In genomic region chr18:3624818-3625716, GRCh38 we compare ENCODE assay signal across 8 cellular contexts.
DNase-seq lines count a peak whose midpoint lies in the region; ATAC-seq lines count a peak whose summit lies in the region.

No MANE protein-coding gene starts in this region.

- H3K4me1 Mint-ChIP-seq in activated naive CD8-positive, alpha-beta T cell treated with anti-CD3 and anti-CD28 coated beads, Interleukin-2, amount 10 ng/mL, durations not matched to agents 7 days and 5 days, result peaks cover 21% of the 10 kb centered on the region

- no peaks in the 10 kb centered on the region for H3K27me3 Mint-ChIP-seq in activated naive CD8-positive, alpha-beta T cell treated with anti-CD3 and anti-CD28 coated beads, Interleukin-2, amount 10 ng/mL, durations not matched to agents 7 days and 5 days

- peak overlapping the region; percentile 42 for H3K4me3 Mint-ChIP-seq in activated naive CD8-positive, alpha-beta T cell treated with anti-CD3 and anti-CD28 coated beads, Interleukin-2, amount 10 ng/mL, durations not matched to agents 7 days and 5 days

- DNase-seq in RPMI7951 (ENCODE audit: low read depth) (peak; percentile 96), hepatic stellate cell (ENCODE audit: low spot score) (peak; percentile 87), COR-L47 (lab: John Stamatoyannopoulos, UW) (no peak), NCI-H2081 (lab: John Stamatoyannopoulos, UW) (no peak)
- peak; percentile 43 for DNase-seq in activated naive CD8-positive, alpha-beta T cell treated with anti-CD3 and anti-CD28 coated beads, Interleukin-2, amount 10 ng/mL, durations not matched to agents 7 days and 5 days
- DNase-seq in stimulated activated CD4-positive, alpha-beta T cell treated with anti-CD3 and anti-CD28 coated beads, Interleukin-15, amount 100 ng/mL, for 24 hours, result peak; percentile 78

- POLR2A ChIA-PET in activated naive CD8-positive, alpha-beta T cell treated with anti-CD3 and anti-CD28 coated beads, Interleukin-2, amount 10 ng/mL, durations not matched to agents 7 days and 5 days (lab: Charles Lee), result interaction anchor here (1.0 kb wide), 1 partner anchor 19 kb away, joined by 4 read pairs; no protein-coding TSS in a partner anchor

- peak overlapping the region; percentile 67 for H3K27ac Mint-ChIP-seq in activated naive CD8-positive, alpha-beta T cell treated with anti-CD3 and anti-CD28 coated beads, Interleukin-2, amount 10 ng/mL, durations not matched to agents 7 days and 5 days

- ATAC-seq in GM18520 (IDR thresholded peaks at IDR 0.05; ENCODE audit: unreplicated experiment), result peak; percentile 70
- peak; percentile 91 for ATAC-seq in activated naive CD8-positive, alpha-beta T cell treated with anti-CD3 and anti-CD28 coated beads, Interleukin-2, amount 10 ng/mL, durations not matched to agents 7 days and 5 days (ENCODE audit: low read depth)
- ATAC-seq in GM19324 (IDR thresholded peaks at IDR 0.05; ENCODE audit: low FRiP score, unreplicated experiment), result no peak

- no peaks in the 10 kb centered on the region for H3K9me3 Mint-ChIP-seq in activated naive CD8-positive, alpha-beta T cell treated with anti-CD3 and anti-CD28 coated beads, Interleukin-2, amount 10 ng/mL, durations not matched to agents 7 days and 5 days

- no peaks in the 10 kb centered on the region for H3K36me3 Mint-ChIP-seq in activated naive CD8-positive, alpha-beta T cell treated with anti-CD3 and anti-CD28 coated beads, Interleukin-2, amount 10 ng/mL, durations not matched to agents 7 days and 5 days

Comparison
In these comparisons a context has a peak if more than half of its experiments do, and no peak if none do; other contexts are left out.
1. DNase-seq: peak in RPMI7951 (single experiment), activated naive CD8-positive, alpha-beta T cell treated with anti-CD3 and anti-CD28 coated beads, Interleukin-2, amount 10 ng/mL, durations not matched to agents 7 days and 5 days (single experiment), hepatic stellate cell (single experiment) and stimulated activated CD4-positive, alpha-beta T cell treated with anti-CD3 and anti-CD28 coated beads, Interleukin-15, amount 100 ng/mL, for 24 hours (single experiment); none in COR-L47 (single experiment) and NCI-H2081 (0 of 2).